14 cellular contexts compared by ENCODE assay signal in the genomic region with DNA sequence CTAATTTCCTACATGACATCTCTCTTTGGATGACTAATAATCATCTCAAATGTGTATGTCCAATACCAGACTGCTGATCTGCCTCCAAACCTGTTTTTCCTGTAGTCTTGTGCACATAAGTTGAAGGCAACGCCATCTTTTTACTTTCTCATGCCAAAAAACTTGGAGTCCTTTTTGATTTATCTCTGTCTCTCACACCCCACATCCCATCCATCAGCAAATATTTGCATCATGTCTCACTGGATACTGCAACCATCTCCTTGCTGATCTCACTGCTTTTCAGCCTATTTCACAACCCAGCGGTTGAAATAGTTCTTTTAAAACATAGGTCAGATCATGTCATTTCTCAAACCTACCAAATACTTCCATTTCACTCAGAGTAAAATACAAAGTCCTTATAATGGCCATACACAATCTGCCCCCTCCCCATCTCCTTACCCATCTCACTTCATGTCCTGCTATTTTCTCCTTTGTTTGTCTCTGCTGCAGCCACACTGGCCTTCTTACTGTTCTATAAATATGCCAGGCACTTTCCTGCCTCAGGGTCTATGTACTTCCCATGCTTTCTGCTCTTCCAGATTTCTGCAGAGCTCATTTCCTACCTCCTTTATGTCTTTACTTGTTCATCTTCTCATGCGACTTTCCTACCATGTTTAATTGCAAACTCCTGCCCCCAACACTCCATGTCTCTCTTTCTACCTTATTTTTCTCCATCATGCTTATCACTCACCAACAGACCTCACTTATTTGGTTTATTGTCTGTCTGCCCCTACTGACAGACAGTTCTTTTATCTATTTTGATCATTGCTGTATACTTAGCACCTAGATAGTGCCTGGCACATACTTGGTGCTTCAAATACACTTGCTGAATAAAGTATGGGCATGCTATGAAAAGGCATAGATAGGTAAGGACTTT.
A peak's percentile ranks its signal among the peaks of the same experiment; 100 is the strongest.
DNase-seq lines count a peak whose midpoint lies in the region; ATAC-seq and TF ChIP-seq lines count a peak whose summit lies in the region.
"Had no signal": no experiment of that assay in that cellular context is flagged by ENCODE, and none has a peak within 500 bp of the region (broad histone marks: within the 10 kb centered on the region; RNA-seq: fewer than 3 reads in every experiment).

No MANE protein-coding gene starts in this region.

- intact Hi-C loops in lower lobe of right lung (cut with DNase I), result no loop called here

- POLR2A ChIA-PET in BJ (lab: Charles Lee), result no interaction called here

- H3K4me3 ChIP-seq in BJ (ENCODE audit: low read depth, low read length) (no peak overlapping the region), lower lobe of right lung (no peak overlapping the region)

- H3K36me3 ChIP-seq in BJ (ENCODE audit: control insufficient read depth, insufficient read depth, low read length), result no peaks in the 10 kb centered on the region
- no peaks in the 10 kb centered on the region for H3K36me3 ChIP-seq in lower lobe of right lung

- ATAC-seq in lower lobe of right lung (no peak), HG03196 (IDR thresholded peaks at IDR 0.05; ENCODE audit: unreplicated experiment) (no peak)
- ATAC-seq in natural killer cell treated with Interleukin-12 subunit alpha and Interleukin-12 subunit beta and Interleukin-15 and Interleukin-18, amount 100 ng/mL, for 72 hours, result no peak
- ATAC-seq: activated T-cell treated with anti-CD3 and anti-CD28 coated beads, Interleukin-2, amount 50 U/mL, for 4 hours had no signal

- H3K27ac ChIP-seq in caudate nucleus (ENCODE audit: low read depth, low read length) (peak overlapping the region; percentile 37), lower lobe of right lung (peak overlapping the region; percentile 19)

- no peaks in the 10 kb centered on the region for H3K27me3 ChIP-seq in BJ (ENCODE audit: control insufficient read depth, insufficient read depth, low read length)
- no peaks in the 10 kb centered on the region for H3K27me3 ChIP-seq in lower lobe of right lung (ENCODE audit: low read depth)

- TF ChIP-seq CTCF in BJ (IDR thresholded peaks at IDR 0.05; ENCODE audit: insufficient read depth, low read depth, low read length), result no peak
- TF ChIP-seq CTCF in lower lobe of right lung (IDR thresholded peaks at IDR 0.05), result no peak

- peaks cover 64% of the 10 kb centered on the region for H3K4me1 ChIP-seq in lower lobe of right lung

- no peaks in the 10 kb centered on the region for H3K36me3 Mint-ChIP-seq in natural killer cell treated with Interleukin-12 subunit alpha and Interleukin-12 subunit beta and Interleukin-15 and Interleukin-18, amount 100 ng/mL, for 72 hours

- no peak overlapping the region for H3K27ac Mint-ChIP-seq in natural killer cell treated with Interleukin-12 subunit alpha and Interleukin-12 subunit beta and Interleukin-15 and Interleukin-18, amount 100 ng/mL, for 72 hours

- peak; percentile 67 for DNase-seq in BJ (ENCODE audit: low read depth)
- peak; percentile 93 for DNase-seq in NCI-H226
- DNase-seq in caudate nucleus (lab: John Stamatoyannopoulos, UW), result no peak
- DNase-seq in lower lobe of right lung, result no peak
- DNase-seq in anterior cingulate cortex (lab: John Stamatoyannopoulos, UW), result no peak
- DNase-seq in islet precursor cell, result no peak
- DNase-seq in natural killer cell treated with Interleukin-12 subunit alpha and Interleukin-12 subunit beta and Interleukin-15 and Interleukin-18, amount 100 ng/mL, for 72 hours (ENCODE audit: low spot score), result no peak
- DNase-seq: activated T-cell treated with anti-CD3 and anti-CD28 coated beads, Interleukin-2, amount 50 U/mL, for 4 hours; central memory CD4-positive, alpha-beta T cell; COR-L47; NCI-H2227 treated with DMSO at 0.1 percent for 48 hours; retina; T-helper 1 cell had no signal

- H3K9me3 ChIP-seq in lower lobe of right lung, result no peaks in the 10 kb centered on the region

- H3K4me3 Mint-ChIP-seq in natural killer cell treated with Interleukin-12 subunit alpha and Interleukin-12 subunit beta and Interleukin-15 and Interleukin-18, amount 100 ng/mL, for 72 hours, result no peak overlapping the region
- H3K4me3 Mint-ChIP-seq: activated T-cell treated with anti-CD3 and anti-CD28 coated beads, Interleukin-2, amount 50 U/mL, for 4 hours had no signal

- CTCF ChIA-PET in BJ (lab: Yijun Ruan, JAX), result interaction anchor here (1.8 kb wide), 1 partner anchor 126 kb away, joined by 6 read pairs; a partner anchor contains a TSS

- peaks cover 8 to 30% of the 10 kb centered on the region in 2 donors for H3K27me3 Mint-ChIP-seq in natural killer cell treated with Interleukin-12 subunit alpha and Interleukin-12 subunit beta and Interleukin-15 and Interleukin-18, amount 100 ng/mL, for 72 hours

- no peaks in the 10 kb centered on the region for H3K9me3 Mint-ChIP-seq in natural killer cell treated with Interleukin-12 subunit alpha and Interleukin-12 subunit beta and Interleukin-15 and Interleukin-18, amount 100 ng/mL, for 72 hours
- H3K9me3 Mint-ChIP-seq: activated T-cell treated with anti-CD3 and anti-CD28 coated beads, Interleukin-2, amount 50 U/mL, for 4 hours had no signal

- H3K4me1 Mint-ChIP-seq in natural killer cell treated with Interleukin-12 subunit alpha and Interleukin-12 subunit beta and Interleukin-15 and Interleukin-18, amount 100 ng/mL, for 72 hours (ENCODE audit: low read depth in 2 of 2), result no peaks in the 10 kb centered on the region

Comparison
In these comparisons a context has a peak if more than half of its experiments do, and no peak if none do; other contexts are left out.
1. DNase-seq: peak in BJ (single experiment) and NCI-H226 (single experiment); none in caudate nucleus (0 of 61), lower lobe of right lung (single experiment), anterior cingulate cortex (0 of 58), islet precursor cell (single experiment) and natural killer cell treated with Interleukin-12 subunit alpha and Interleukin-12 subunit beta and Interleukin-15 and Interleukin-18, amount 100 ng/mL, for 72 hours (single experiment).